19 cellular contexts compared by ENCODE assay signal in the genomic region with DNA sequence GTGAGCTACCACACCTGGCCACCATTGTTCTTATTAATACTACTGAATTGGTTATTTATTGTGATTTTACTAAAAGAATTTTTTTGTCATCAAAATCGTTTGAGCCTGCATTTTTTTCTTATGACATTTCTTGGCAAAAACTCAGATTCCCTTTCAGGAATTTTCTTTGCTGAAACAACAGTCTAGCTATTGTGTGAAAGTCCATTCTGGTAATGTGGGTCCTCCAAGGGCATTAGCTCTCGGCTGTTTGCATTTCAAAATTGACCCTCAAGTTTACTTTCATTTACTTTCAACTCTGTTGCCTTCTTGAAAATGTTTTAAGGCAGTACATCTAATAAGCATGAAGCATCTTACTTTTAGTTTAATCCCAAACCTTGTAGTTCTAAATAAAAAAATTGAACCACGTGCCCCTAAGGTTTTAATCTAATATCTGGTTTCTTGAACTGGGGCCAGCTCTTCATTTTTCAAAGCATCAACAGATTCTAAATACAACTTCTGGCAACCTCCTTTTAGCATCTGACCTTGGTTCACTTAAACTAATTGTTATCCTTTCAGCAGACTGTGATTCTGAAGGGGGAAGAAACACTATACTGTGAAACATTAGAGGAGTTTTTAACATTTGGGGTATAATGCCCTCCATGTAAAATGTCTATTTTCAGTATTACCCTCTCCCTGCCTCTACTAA.
DNase-seq lines count a peak whose midpoint lies in the region; ATAC-seq lines count a peak whose summit lies in the region.
"Had no signal": no experiment of that assay in that cellular context is flagged by ENCODE, and none has a peak within 500 bp of the region (broad histone marks: within the 10 kb centered on the region; RNA-seq: fewer than 3 reads in every experiment).

No MANE protein-coding gene starts in this region.

- H3K36me3 ChIP-seq in ACC112 (ENCODE audit: insufficient read depth, low read length): no peaks in the 10 kb centered on the region
- peaks cover 0 to 6% of the 10 kb centered on the region in 2 experiments for H3K36me3 ChIP-seq in mesenchymal stem cell (ENCODE audit: control insufficient read depth in 1 of 2, insufficient read depth in 2 of 2, low read depth in 1 of 2, low read length in 2 of 2)
- H3K36me3 ChIP-seq: left lung, right atrium auricular region had no signal

- H3K4ac ChIP-seq in mesenchymal stem cell (ENCODE audit: low read depth in 1 of 2, low read length in 2 of 2): no peak overlapping the region

- ATAC-seq in HG02870 (IDR thresholded peaks at IDR 0.05; ENCODE audit: unreplicated experiment): no peak
- ATAC-seq: GM23338; left lung; naive thymus-derived CD8-positive, alpha-beta T cell had no signal

- no peaks in the 10 kb centered on the region for H3K79me2 ChIP-seq in ACC112 (ENCODE audit: control insufficient read depth, insufficient read depth, low read length, unreplicated experiment)

- no peak overlapping the region for H2BK120ac ChIP-seq in mesenchymal stem cell (ENCODE audit: low read depth, low read length)

- no peaks in the 10 kb centered on the region for H3K27me3 ChIP-seq in ACC112 (ENCODE audit: insufficient read depth, low read length)
- H3K27me3 ChIP-seq in mesenchymal stem cell (ENCODE audit: control insufficient read depth in 1 of 2, insufficient read depth in 1 of 2, low read length in 2 of 2): no peaks in the 10 kb centered on the region
- H3K27me3 ChIP-seq: left lung, right atrium auricular region had no signal

- peak; percentile 15 for DNase-seq in HT1080 (ENCODE audit: low read depth)
- peak; percentile 52 for DNase-seq in dedifferentiated amniotic fluid mesenchymal stem cell (ENCODE audit: extremely low spot score)
- DNase-seq in mesenchymal stem cell: no peak
- no peak for DNase-seq in NCI-H128 (lab: John Stamatoyannopoulos, UW; ENCODE audit: unreplicated experiment)
- no peak for DNase-seq in NCI-H510A treated with DMSO at 0.1 percent for 48 hours (lab: John Stamatoyannopoulos, UW)
- no peak for DNase-seq in NCI-H226
- DNase-seq: ACHN; activated B cell treated with CpG ODN at 0.5 μM for 24 hours; activated CD8-positive, alpha-beta memory T cell treated with anti-CD3 and anti-CD28 coated beads, Interleukin-2, amount 50 U/mL, for 48 hours; cerebellar nuclear complex; left lung; naive thymus-derived CD8-positive, alpha-beta T cell; NCI-H1092; NCI-H524; stimulated activated CD4-positive, alpha-beta T cell treated with anti-CD3 and anti-CD28 coated beads, Interleukin-4, amount 100 ng/mL, for 24 hours had no signal

- H3K4me2 ChIP-seq in mesenchymal stem cell (ENCODE audit: low read length, poor library complexity, severe bottlenecking): no peak overlapping the region
- H3K4me2 ChIP-seq: GM23338 had no signal

- no peak overlapping the region for H4K8ac ChIP-seq in mesenchymal stem cell (ENCODE audit: low read length)

- no peak overlapping the region for H2AK5ac ChIP-seq in mesenchymal stem cell (ENCODE audit: low read length, severe bottlenecking)

- no peak overlapping the region for H2BK15ac ChIP-seq in mesenchymal stem cell (ENCODE audit: low read depth, poor library complexity, severe bottlenecking)

- H2AFZ ChIP-seq in ACC112 (ENCODE audit: low read length, unreplicated experiment): peak overlapping the region; percentile 79
- H2AFZ ChIP-seq in mesenchymal stem cell (ENCODE audit: low read depth, low read length): no peak overlapping the region
- H2AFZ ChIP-seq: GM23338 had no signal

- H3K18ac ChIP-seq in mesenchymal stem cell (ENCODE audit: low read depth in 1 of 2, low read length in 2 of 2): no peak overlapping the region

- H3K79me1 ChIP-seq in mesenchymal stem cell (replicated peaks; ENCODE audit: low read length, poor library complexity, severe bottlenecking): peaks cover 4% of the 10 kb centered on the region

- no peaks in the 10 kb centered on the region for H3K9me3 ChIP-seq in mesenchymal stem cell (ENCODE audit: control insufficient read depth, low read length)
- H3K9me3 ChIP-seq: left lung, right atrium auricular region had no signal

- H3K4me1 ChIP-seq in ACC112 (ENCODE audit: control insufficient read depth, insufficient read depth, low read length, unreplicated experiment) (peaks cover 9% of the 10 kb centered on the region), mesenchymal stem cell (ENCODE audit: control insufficient read depth, insufficient read depth, low read depth, low read length) (peaks cover 2% of the 10 kb centered on the region)
- H3K4me1 ChIP-seq: left lung had no signal

- no peak overlapping the region for H3K14ac ChIP-seq in mesenchymal stem cell (ENCODE audit: low read length in 2 of 2)

- peak overlapping the region; percentile 63 for H3K4me3 ChIP-seq in ACC112 (ENCODE audit: low read depth, low read length)
- H3K4me3 ChIP-seq in mesenchymal stem cell (ENCODE audit: insufficient read depth in 1 of 2, low read depth in 1 of 2, low read length in 2 of 2): no peak overlapping the region
- H3K4me3 ChIP-seq: GM23338, left lung, right atrium auricular region had no signal

- H3K23ac ChIP-seq in mesenchymal stem cell (ENCODE audit: low read length in 2 of 2): no peak overlapping the region

- WGBS in mesenchymal stem cell: 100% methylated on average over 2 of the region's 3 CpGs

- H2BK5ac ChIP-seq in mesenchymal stem cell (ENCODE audit: low read depth, low read length, poor library complexity, severe bottlenecking): no peak overlapping the region

- H3K9ac ChIP-seq in mesenchymal stem cell (ENCODE audit: low read length): no peak overlapping the region

- H3K27ac ChIP-seq in ACC112 (ENCODE audit: low read depth, low read length): peak overlapping the region; percentile 78
- H3K27ac ChIP-seq in mesenchymal stem cell (ENCODE audit: low read length, poor library complexity, severe bottlenecking): peak overlapping the region; percentile 36
- H3K27ac ChIP-seq: left lung, right atrium auricular region had no signal

- H4K91ac ChIP-seq in mesenchymal stem cell (ENCODE audit: low read length): no peak overlapping the region

- no peak overlapping the region for H2BK12ac ChIP-seq in mesenchymal stem cell (ENCODE audit: low read length in 2 of 2)

Comparison
In these comparisons a context has a peak if more than half of its experiments do, and no peak if none do; other contexts are left out.
1. DNase-seq: peak in HT1080 (single experiment) and dedifferentiated amniotic fluid mesenchymal stem cell (single experiment); none in mesenchymal stem cell (single experiment), NCI-H128 (single experiment), NCI-H510A treated with DMSO at 0.1 percent for 48 hours (single experiment) and NCI-H226 (single experiment).